4 cellular contexts compared by ENCODE assay signal in the genomic region with DNA sequence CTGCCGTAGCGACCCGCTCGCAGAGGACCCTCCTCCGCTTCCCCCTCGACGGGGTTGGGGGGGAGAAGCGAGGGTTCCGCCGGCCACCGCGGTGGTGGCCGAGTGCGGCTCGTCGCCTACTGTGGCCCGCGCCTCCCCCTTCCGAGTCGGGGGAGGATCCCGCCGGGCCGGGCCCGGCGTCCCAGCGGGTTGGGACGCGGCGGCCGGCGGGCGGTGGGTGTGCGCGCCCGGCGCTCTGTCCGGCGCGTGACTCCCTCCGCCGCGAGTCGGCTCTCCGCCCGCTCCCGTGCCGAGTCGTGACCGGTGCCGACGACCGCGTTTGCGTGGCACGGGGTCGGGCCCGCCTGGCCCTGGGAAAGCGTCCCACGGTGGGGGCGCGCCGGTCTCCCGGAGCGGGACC.
ATAC-seq lines count a peak whose summit lies in the region.

No MANE protein-coding gene starts in this region.

- peak; percentile 51 for ATAC-seq in GM18861 (IDR thresholded peaks at IDR 0.05; ENCODE audit: unreplicated experiment)
- ATAC-seq in GM19468 (IDR thresholded peaks at IDR 0.05; ENCODE audit: extremely low read depth, unreplicated experiment), result peak; percentile 26
- ATAC-seq in HG02885 (IDR thresholded peaks at IDR 0.05; ENCODE audit: poor library complexity, unreplicated experiment), result peak; percentile 50
- ATAC-seq in HG03378 (IDR thresholded peaks at IDR 0.05; ENCODE audit: unreplicated experiment), result peak; percentile 39

Comparison
In these comparisons a context has a peak if more than half of its experiments do, and no peak if none do; other contexts are left out.
1. Peak in every context shown above with its lines: ATAC-seq.